In genomic region chr1:93673159-93673657, GRCh38 we compare ENCODE assay signal across 10 cellular contexts. TPM values are rescaled to one million over a fixed set of nuclear protein-coding genes. Genes with fewer than 3 reads are reported as not detected.
DNase-seq lines count a peak whose midpoint lies in the region; ATAC-seq and TF ChIP-seq lines count a peak whose summit lies in the region.
"Had no signal": no experiment of that assay in that cellular context is flagged by ENCODE, and none has a peak within 500 bp of the region (broad histone marks: within the 10 kb centered on the region; RNA-seq: fewer than 3 reads in every experiment).

No MANE protein-coding gene starts in this region.

- no peaks in the 10 kb centered on the region for H3K27me3 ChIP-seq in aorta (ENCODE audit: control insufficient read depth in 1 of 2, insufficient read depth in 2 of 2, low read length in 1 of 2)

- peaks cover 33% of the 10 kb centered on the region for H3K4me1 Mint-ChIP-seq in osteocyte (ENCODE audit: unreplicated experiment)
- H3K4me1 Mint-ChIP-seq: activated CD4-positive, alpha-beta T cell treated with anti-CD3 and anti-CD28 coated beads, Interleukin-2, amount 10 ng/mL, durations not matched to agents 24 days and 14 days; T-cell had no signal

- H3K27ac Mint-ChIP-seq in osteocyte (ENCODE audit: unreplicated experiment), result peak overlapping the region; percentile 9
- H3K27ac Mint-ChIP-seq: activated CD4-positive, alpha-beta T cell treated with anti-CD3 and anti-CD28 coated beads, Interleukin-2, amount 10 ng/mL, durations not matched to agents 24 days and 14 days; T-cell had no signal

- no peak overlapping the region for H3K27ac ChIP-seq in aorta (ENCODE audit: low read depth in 1 of 2, low read length in 2 of 2)

- no peaks in the 10 kb centered on the region for H3K9me3 ChIP-seq in aorta (ENCODE audit: control insufficient read depth, low read length)

- H3K4me1 ChIP-seq in aorta (ENCODE audit: control insufficient read depth in 1 of 2, insufficient read depth in 2 of 2, low read length in 2 of 2), result peaks cover 3 to 5% of the 10 kb centered on the region in 2 donors

- intact Hi-C loops in Right ventricle myocardium superior (cut with DNase I) (no loop called here), Right ventricle myocardium inferior (cut with DNase I) (no loop called here), aorta (cut with DNase I) (no loop called here)

- DNase-seq in Right ventricle myocardium superior, result no peak
- no peak for DNase-seq in Right ventricle myocardium inferior (ENCODE audit: missing footprints)
- peak; percentile 81 for DNase-seq in fibroblast of pulmonary artery (ENCODE audit: low read depth)
- no peak for DNase-seq in osteocyte (ENCODE audit: extremely low spot score, unreplicated experiment)
- no peak for DNase-seq in aorta
- no peak for DNase-seq in EL
- no peak for DNase-seq in activated naive CD4-positive, alpha-beta T cell treated with anti-CD3 and anti-CD28 coated beads, Interleukin-2, amount 50 U/mL, for 16 hours
- DNase-seq in cerebellum (ENCODE audit: low spot score), result no peak
- DNase-seq: activated CD4-positive, alpha-beta T cell treated with anti-CD3 and anti-CD28 coated beads, Interleukin-2, amount 10 ng/mL, durations not matched to agents 24 days and 14 days; T-cell had no signal

- ATAC-seq in Right ventricle myocardium superior (ENCODE audit: poor library complexity) (peak; percentile 16), Right ventricle myocardium inferior (no peak), aorta (ENCODE audit: low FRiP score) (peak; percentile 53)
- ATAC-seq: T-cell had no signal

- WGBS in aorta, 2 donors, result 93 to 96% methylated on average over 2 of the region's 2 CpGs

- no peaks in the 10 kb centered on the region for H3K9me3 Mint-ChIP-seq in osteocyte (ENCODE audit: unreplicated experiment)
- H3K9me3 Mint-ChIP-seq: activated CD4-positive, alpha-beta T cell treated with anti-CD3 and anti-CD28 coated beads, Interleukin-2, amount 10 ng/mL, durations not matched to agents 24 days and 14 days; T-cell had no signal

- H3K36me3 Mint-ChIP-seq in osteocyte (ENCODE audit: unreplicated experiment), result peaks cover 7% of the 10 kb centered on the region
- H3K36me3 Mint-ChIP-seq: T-cell had no signal

- TF ChIP-seq CTCF in fibroblast of pulmonary artery (IDR thresholded peaks at IDR 0.05; ENCODE audit: low read length, missing control alignments) (no peak), osteocyte (IDR thresholded peaks at IDR 0.05) (no peak)

- H3K4me3 ChIP-seq in fibroblast of pulmonary artery (replicated peaks; ENCODE audit: low read depth, low read length), result no peak overlapping the region
- no peak overlapping the region for H3K4me3 ChIP-seq in aorta (ENCODE audit: low read length in 2 of 2)

- no peak overlapping the region for H3K4me3 Mint-ChIP-seq in osteocyte (ENCODE audit: unreplicated experiment)
- H3K4me3 Mint-ChIP-seq: activated CD4-positive, alpha-beta T cell treated with anti-CD3 and anti-CD28 coated beads, Interleukin-2, amount 10 ng/mL, durations not matched to agents 24 days and 14 days; T-cell had no signal

- no peaks in the 10 kb centered on the region for H3K27me3 Mint-ChIP-seq in osteocyte (ENCODE audit: unreplicated experiment)

- H3K36me3 ChIP-seq in aorta (ENCODE audit: control insufficient read depth in 1 of 2, insufficient read depth in 2 of 2, low read length in 1 of 2), result no peaks in the 10 kb centered on the region

RNA-seq across cellular contexts. Expression of gene BCAR3, which starts 8.4 kb away (rescaled TPM):
- total RNA-seq in Right ventricle myocardium superior (18.5 TPM), Right ventricle myocardium inferior (17.8 TPM), osteocyte (7.9 and 8.8 TPM in 2 replicates), aorta (10 to 100 TPM; 18.4 to 24.1 TPM), cerebellum (8.5 TPM)
- polyA plus RNA-seq in aorta, result 10 to 100 TPM in 1 of 2 donors, 1 to 10 TPM in 1; 8.4 to 13.7 TPM
